32 cellular contexts compared by ENCODE assay signal in genomic region chr18:46720092-46720491, GRCh38. TPM values are rescaled to one million over a fixed set of nuclear protein-coding genes. Genes with fewer than 3 reads are reported as not detected.
"Had no signal": no experiment of that assay in that cellular context is flagged by ENCODE, and none has a peak within 500 bp of the region (broad histone marks: within the 10 kb centered on the region; RNA-seq: fewer than 3 reads in every experiment).

No MANE protein-coding gene starts in this region.

- H3K4me1 ChIP-seq: ascending aorta, foreskin keratinocyte had no signal

- H3K36me3 Mint-ChIP-seq: activated CD4-positive, alpha-beta memory T cell treated with anti-CD3 and anti-CD28 coated beads for 36 hours; activated CD8-positive, alpha-beta memory T cell treated with anti-CD3 and anti-CD28 coated beads, Interleukin-2, amount 10 ng/mL, durations not matched to agents 7 days and 5 days; activated naive CD4-positive, alpha-beta T cell treated with anti-CD3 and anti-CD28 coated beads, Interleukin-2, amount 10 ng/mL, durations not matched to agents 7 days and 5 days; activated naive CD4-positive, alpha-beta T cell treated with anti-CD3 and anti-CD28 coated beads, Interleukin-2, amount 50 U/mL, for 72 hours; activated naive CD8-positive, alpha-beta T cell treated with anti-CD3 and anti-CD28 coated beads, Interleukin-2, amount 10 ng/mL, durations not matched to agents 7 days and 5 days had no signal

- ATAC-seq: activated CD8-positive, alpha-beta memory T cell treated with anti-CD3 and anti-CD28 coated beads, Interleukin-2, amount 10 ng/mL, durations not matched to agents 7 days and 5 days; activated CD8-positive, alpha-beta T cell treated with anti-CD3 and anti-CD28 coated beads, Interleukin-2, amount 10 ng/mL, durations not matched to agents 7 days and 5 days; activated naive CD4-positive, alpha-beta T cell treated with anti-CD3 and anti-CD28 coated beads, Interleukin-2, amount 50 U/mL, for 72 hours; effector memory CD8-positive, alpha-beta T cell; foreskin keratinocyte; gastrocnemius medialis; heart left ventricle; T-helper 17 cell had no signal

- H3K27ac ChIP-seq: ascending aorta, esophagus muscularis mucosa, foreskin keratinocyte had no signal

- H3K4me1 Mint-ChIP-seq: activated CD8-positive, alpha-beta memory T cell treated with anti-CD3 and anti-CD28 coated beads, Interleukin-2, amount 10 ng/mL, durations not matched to agents 7 days and 5 days; activated naive CD4-positive, alpha-beta T cell treated with anti-CD3 and anti-CD28 coated beads, Interleukin-2, amount 10 ng/mL, durations not matched to agents 7 days and 5 days; activated naive CD8-positive, alpha-beta T cell treated with anti-CD3 and anti-CD28 coated beads, Interleukin-2, amount 10 ng/mL, durations not matched to agents 7 days and 5 days had no signal

- H3K9me3 ChIP-seq: ascending aorta, esophagus muscularis mucosa, gastrocnemius medialis, heart left ventricle had no signal

- H3K4me3 Mint-ChIP-seq: activated CD4-positive, alpha-beta memory T cell treated with anti-CD3 and anti-CD28 coated beads for 36 hours; activated CD8-positive, alpha-beta memory T cell treated with anti-CD3 and anti-CD28 coated beads, Interleukin-2, amount 10 ng/mL, durations not matched to agents 7 days and 5 days; activated CD8-positive, alpha-beta T cell treated with anti-CD3 and anti-CD28 coated beads, Interleukin-2, amount 10 ng/mL, durations not matched to agents 7 days and 5 days; activated naive CD4-positive, alpha-beta T cell treated with anti-CD3 and anti-CD28 coated beads, Interleukin-2, amount 10 ng/mL, durations not matched to agents 7 days and 5 days; activated naive CD8-positive, alpha-beta T cell treated with anti-CD3 and anti-CD28 coated beads, Interleukin-2, amount 10 ng/mL, durations not matched to agents 7 days and 5 days; activated T-helper 1 cell treated with anti-CD3 and anti-CD28 coated beads, Interleukin-12 subunit alpha, Interleukin-12 subunit beta, Interleukin-2, Interleukin-4 antibody, amounts not matched to agents 30 ng/mL and 10 ng/mL and 1 ng/mL, durations not matched to agents 14 hours and 24 hours and 36 hours; effector memory CD8-positive, alpha-beta T cell; T-helper 17 cell; T-helper 2 cell treated with Interferon-gamma antibody and Interleukin-4, amounts not matched to agents 5 μg/mL and 100 μg/mL, for 36 hours had no signal

- H3K27me3 ChIP-seq: ascending aorta, esophagus muscularis mucosa, foreskin keratinocyte, gastrocnemius medialis, heart left ventricle had no signal

- H3K27ac Mint-ChIP-seq: activated CD4-positive, alpha-beta memory T cell treated with anti-CD3 and anti-CD28 coated beads for 36 hours; activated CD8-positive, alpha-beta memory T cell treated with anti-CD3 and anti-CD28 coated beads, Interleukin-2, amount 10 ng/mL, durations not matched to agents 7 days and 5 days; activated CD8-positive, alpha-beta T cell treated with anti-CD3 and anti-CD28 coated beads, Interleukin-2, amount 10 ng/mL, durations not matched to agents 7 days and 5 days; activated naive CD4-positive, alpha-beta T cell treated with anti-CD3 and anti-CD28 coated beads, Interleukin-2, amount 10 ng/mL, durations not matched to agents 7 days and 5 days; activated naive CD4-positive, alpha-beta T cell treated with anti-CD3 and anti-CD28 coated beads, Interleukin-2, amount 50 U/mL, for 72 hours; activated naive CD8-positive, alpha-beta T cell treated with anti-CD3 and anti-CD28 coated beads, Interleukin-2, amount 10 ng/mL, durations not matched to agents 7 days and 5 days; activated T-helper 1 cell treated with anti-CD3 and anti-CD28 coated beads, Interleukin-12 subunit alpha, Interleukin-12 subunit beta, Interleukin-2, Interleukin-4 antibody, amounts not matched to agents 30 ng/mL and 10 ng/mL and 1 ng/mL, durations not matched to agents 14 hours and 24 hours and 36 hours; activated T-helper 2 cell treated with anti-CD3 and anti-CD28 coated beads, Interferon-gamma antibody, Interleukin-2, Interleukin-4, amounts not matched to agents 10 μg/mL and 5 μg/mL and 100 μg/mL, durations not matched to agents 14 hours and 24 hours and 36 hours; effector memory CD8-positive, alpha-beta T cell; T-helper 17 cell; T-helper 2 cell treated with Interferon-gamma antibody and Interleukin-4, amounts not matched to agents 5 μg/mL and 100 μg/mL, for 36 hours had no signal

- DNase-seq: activated CD4-positive, alpha-beta memory T cell treated with anti-CD3 and anti-CD28 coated beads for 36 hours; activated CD4-positive, alpha-beta T cell treated with anti-CD3 and anti-CD28 coated beads for 1 hour; activated CD4-positive, alpha-beta T cell treated with anti-CD3 and anti-CD28 coated beads for 48 hours; activated CD4-positive, alpha-beta T cell treated with anti-CD3 and anti-CD28 coated beads, Interleukin-2, amount 50 U/mL, for 1 hour; activated CD8-positive, alpha-beta memory T cell treated with anti-CD3 and anti-CD28 coated beads, Interleukin-2, amount 10 ng/mL, durations not matched to agents 7 days and 5 days; activated CD8-positive, alpha-beta memory T cell treated with anti-CD3 and anti-CD28 coated beads, Interleukin-2, amount 50 U/mL, for 4 hours; activated CD8-positive, alpha-beta T cell treated with anti-CD3 and anti-CD28 coated beads, Interleukin-2, amount 10 ng/mL, durations not matched to agents 7 days and 5 days; activated effector memory CD4-positive, alpha-beta T cell treated with anti-CD3 and anti-CD28 coated beads, Interleukin-2, amount 50 U/mL, for 16 hours; activated naive CD4-positive, alpha-beta T cell treated with anti-CD3 and anti-CD28 coated beads, Interleukin-2, amount 10 ng/mL, durations not matched to agents 7 days and 5 days; activated naive CD8-positive, alpha-beta T cell treated with anti-CD3 and anti-CD28 coated beads, Interleukin-2, amount 10 ng/mL, durations not matched to agents 7 days and 5 days; activated T-cell treated with anti-CD3 and anti-CD28 coated beads, Interleukin-2, amount 50 U/mL, for 1 hour; activated T-cell treated with anti-CD3 and anti-CD28 coated beads, Interleukin-2, amount 50 U/mL, for 48 hours; caudate nucleus; cortex of kidney; effector CD4-positive, alpha-beta T cell; effector memory CD8-positive, alpha-beta T cell; erythroblast; foreskin keratinocyte; gastrocnemius medialis; glutamatergic neuron; heart left ventricle; T-helper 1 cell; T-helper 17 cell; T1000 had no signal

- H3K9me3 Mint-ChIP-seq: activated CD4-positive, alpha-beta memory T cell treated with anti-CD3 and anti-CD28 coated beads for 36 hours; activated naive CD4-positive, alpha-beta T cell treated with anti-CD3 and anti-CD28 coated beads, Interleukin-2, amount 10 ng/mL, durations not matched to agents 7 days and 5 days; activated naive CD4-positive, alpha-beta T cell treated with anti-CD3 and anti-CD28 coated beads, Interleukin-2, amount 50 U/mL, for 72 hours; activated naive CD8-positive, alpha-beta T cell treated with anti-CD3 and anti-CD28 coated beads, Interleukin-2, amount 10 ng/mL, durations not matched to agents 7 days and 5 days; activated T-helper 1 cell treated with anti-CD3 and anti-CD28 coated beads, Interleukin-12 subunit alpha, Interleukin-12 subunit beta, Interleukin-2, Interleukin-4 antibody, amounts not matched to agents 30 ng/mL and 10 ng/mL and 1 ng/mL, durations not matched to agents 14 hours and 24 hours and 36 hours; activated T-helper 2 cell treated with anti-CD3 and anti-CD28 coated beads, Interferon-gamma antibody, Interleukin-2, Interleukin-4, amounts not matched to agents 10 μg/mL and 5 μg/mL and 100 μg/mL, durations not matched to agents 14 hours and 24 hours and 36 hours; effector memory CD8-positive, alpha-beta T cell; T-helper 2 cell treated with Interferon-gamma antibody and Interleukin-4, amounts not matched to agents 5 μg/mL and 100 μg/mL, for 36 hours had no signal

- H3K36me3 ChIP-seq: ascending aorta, esophagus muscularis mucosa, gastrocnemius medialis, heart left ventricle had no signal

- H3K4me3 ChIP-seq: ascending aorta, esophagus muscularis mucosa, gastrocnemius medialis, heart left ventricle had no signal

RNA-seq across cellular contexts. Expression of gene ST8SIA5, which starts 36.8 kb away (rescaled TPM):
- total RNA-seq: activated CD4-positive, alpha-beta memory T cell treated with anti-CD3 and anti-CD28 coated beads for 36 hours; activated CD8-positive, alpha-beta memory T cell treated with anti-CD3 and anti-CD28 coated beads for 36 hours; activated CD8-positive, alpha-beta T cell treated with anti-CD3 and anti-CD28 coated beads, Interleukin-2, amount 10 ng/mL, durations not matched to agents 7 days and 5 days; activated naive CD8-positive, alpha-beta T cell treated with anti-CD3 and anti-CD28 coated beads, Interleukin-2, amount 10 ng/mL, durations not matched to agents 7 days and 5 days; activated T-helper 1 cell treated with anti-CD3 and anti-CD28 coated beads, Interleukin-12 subunit alpha, Interleukin-12 subunit beta, Interleukin-2, Interleukin-4 antibody, amounts not matched to agents 30 ng/mL and 10 ng/mL and 1 ng/mL, durations not matched to agents 14 hours and 24 hours and 36 hours; dermis blood vessel endothelial cell; foreskin keratinocyte had no signal
